Comparison of ENCODE assay signal across 1 cellular context in the genomic region with DNA sequence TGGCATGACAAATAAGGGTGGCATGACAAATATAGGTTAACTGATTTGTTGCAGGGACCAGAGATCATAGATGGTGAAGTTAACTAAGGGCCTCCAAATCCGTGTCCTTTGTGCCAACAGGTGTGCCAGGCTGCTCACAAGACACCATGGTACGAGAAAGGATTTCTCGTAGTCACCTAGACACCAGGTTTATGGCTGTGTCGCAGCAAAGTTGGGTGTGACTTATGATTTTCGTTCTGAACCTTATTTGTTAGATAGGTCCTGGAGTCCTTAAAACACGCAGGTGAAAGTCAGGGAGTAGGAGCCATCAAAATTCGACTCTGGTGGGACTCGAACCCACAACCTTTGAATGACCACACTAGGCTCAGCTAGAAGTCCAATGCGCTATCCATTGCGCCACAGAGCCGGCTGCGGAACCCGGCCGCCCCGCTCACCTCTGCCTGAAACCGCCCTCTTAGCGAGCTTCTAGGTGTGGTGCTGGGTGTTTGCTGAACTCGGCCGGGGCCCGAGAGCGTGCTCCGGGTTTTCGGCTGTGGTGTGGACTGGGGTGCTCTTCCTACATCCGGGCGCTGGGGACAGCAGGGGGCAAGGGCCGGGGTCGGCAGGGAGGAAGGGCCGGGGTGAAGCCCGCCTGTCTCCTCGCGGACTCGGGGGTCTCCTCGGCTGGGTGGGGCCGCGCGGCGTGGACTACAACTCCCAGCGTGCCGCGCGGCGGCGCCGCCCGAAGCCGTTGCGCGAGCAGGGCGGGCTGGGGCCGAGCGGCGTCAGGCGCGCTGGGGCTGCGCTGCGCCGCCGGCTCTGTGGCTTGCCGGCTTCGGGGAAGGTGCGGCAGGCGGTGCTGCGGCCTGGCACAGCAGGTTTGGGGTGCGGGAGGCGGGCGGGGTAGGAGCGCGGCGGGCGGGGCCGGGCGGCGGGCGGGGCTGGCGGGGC.
TF ChIP-seq lines count a peak whose summit lies in the region.

TSS of gene SLC27A4 (plus strand) at position 767 of the 930 bp plus-strand sequence. CDS start 2,606 bp downstream, outside the sequence.

TF ChIP-seq in K562, 482 proteins besides CTCF, POLR2A, EP300 and RAD21 (continued from another document and continues in another):
- peak; percentile 94 for TF ChIP-seq VEZF1 (CRISPR knock-in tag; IDR thresholded peaks at IDR 0.05)
- TF ChIP-seq ZNF263 (CRISPR knock-in tag; IDR thresholded peaks at IDR 0.05; ENCODE audit: borderline replicate concordance), result no peak
- peak; percentile 42 to 88; a peak in 3 of 4 replicates for TF ChIP-seq SIN3A (IDR thresholded peaks at IDR 0.05; ENCODE audit: borderline replicate concordance in 2 of 2, control insufficient read depth in 1 of 2, low read depth in 2 of 2, low read length in 2 of 2)
- TF ChIP-seq ZBTB43 (CRISPR knock-in tag; IDR thresholded peaks at IDR 0.05), result no peak; the same call in 1 of the 2 replicates
- no peak for TF ChIP-seq NCOA2 (IDR thresholded peaks at IDR 0.05; ENCODE audit: partially characterized antibody in 2 of 2)
- no peak for TF ChIP-seq SNRNP70 (optimal IDR thresholded peaks at IDR 0.05; ENCODE audit: low read depth, low read length)
- peak; percentile 100 for TF ChIP-seq CXXC5 (CRISPR knock-in tag; IDR thresholded peaks at IDR 0.05)
- no peak for TF ChIP-seq RBM34 (IDR thresholded peaks at IDR 0.05; ENCODE audit: borderline replicate concordance, insufficient read depth, low read length)
- peak; percentile 99 for TF ChIP-seq HCFC1 (IDR thresholded peaks at IDR 0.05; ENCODE audit: low read depth, low read length)
- TF ChIP-seq, protein P1, sequence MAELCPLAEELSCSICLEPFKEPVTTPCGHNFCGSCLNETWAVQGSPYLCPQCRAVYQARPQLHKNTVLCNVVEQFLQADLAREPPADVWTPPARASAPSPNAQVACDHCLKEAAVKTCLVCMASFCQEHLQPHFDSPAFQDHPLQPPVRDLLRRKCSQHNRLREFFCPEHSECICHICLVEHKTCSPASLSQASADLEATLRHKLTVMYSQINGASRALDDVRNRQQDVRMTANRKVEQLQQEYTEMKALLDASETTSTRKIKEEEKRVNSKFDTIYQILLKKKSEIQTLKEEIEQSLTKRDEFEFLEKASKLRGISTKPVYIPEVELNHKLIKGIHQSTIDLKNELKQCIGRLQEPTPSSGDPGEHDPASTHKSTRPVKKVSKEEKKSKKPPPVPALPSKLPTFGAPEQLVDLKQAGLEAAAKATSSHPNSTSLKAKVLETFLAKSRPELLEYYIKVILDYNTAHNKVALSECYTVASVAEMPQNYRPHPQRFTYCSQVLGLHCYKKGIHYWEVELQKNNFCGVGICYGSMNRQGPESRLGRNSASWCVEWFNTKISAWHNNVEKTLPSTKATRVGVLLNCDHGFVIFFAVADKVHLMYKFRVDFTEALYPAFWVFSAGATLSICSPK (IDR thresholded peaks at IDR 0.05; ENCODE audit: borderline replicate concordance), result no peak
- 0 out of 2 replicates have a peak, but pooled peaks have one; percentile 79 for TF ChIP-seq ERF (CRISPR knock-in tag; IDR thresholded peaks at IDR 0.05)
- no peak for TF ChIP-seq HMG20B (CRISPR knock-in tag; IDR thresholded peaks at IDR 0.05)
- TF ChIP-seq, protein P2, sequence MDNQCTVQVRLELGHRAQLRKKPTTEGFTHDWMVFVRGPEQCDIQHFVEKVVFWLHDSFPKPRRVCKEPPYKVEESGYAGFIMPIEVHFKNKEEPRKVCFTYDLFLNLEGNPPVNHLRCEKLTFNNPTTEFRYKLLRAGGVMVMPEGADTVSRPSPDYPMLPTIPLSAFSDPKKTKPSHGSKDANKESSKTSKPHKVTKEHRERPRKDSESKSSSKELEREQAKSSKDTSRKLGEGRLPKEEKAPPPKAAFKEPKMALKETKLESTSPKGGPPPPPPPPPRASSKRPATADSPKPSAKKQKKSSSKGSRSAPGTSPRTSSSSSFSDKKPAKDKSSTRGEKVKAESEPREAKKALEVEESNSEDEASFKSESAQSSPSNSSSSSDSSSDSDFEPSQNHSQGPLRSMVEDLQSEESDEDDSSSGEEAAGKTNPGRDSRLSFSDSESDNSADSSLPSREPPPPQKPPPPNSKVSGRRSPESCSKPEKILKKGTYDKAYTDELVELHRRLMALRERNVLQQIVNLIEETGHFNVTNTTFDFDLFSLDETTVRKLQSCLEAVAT (IDR thresholded peaks at IDR 0.05), result peak in 1 of 2 experiments; percentile 52; a peak in 1 of 4 replicates
- TF ChIP-seq MCM5 (IDR thresholded peaks at IDR 0.05; ENCODE audit: low read depth), result no peak
- TF ChIP-seq ZFPM2 (CRISPR knock-in tag; IDR thresholded peaks at IDR 0.05), result no peak
- TF ChIP-seq ZNF165 (CRISPR knock-in tag; IDR thresholded peaks at IDR 0.05; ENCODE audit: borderline replicate concordance), result no peak
- TF ChIP-seq DACH1 (IDR thresholded peaks at IDR 0.05; ENCODE audit: partially characterized antibody), result no peak
- peak; percentile 51; the same call in 1 of the 2 replicates for TF ChIP-seq ZNF324 (CRISPR knock-in tag; IDR thresholded peaks at IDR 0.05)
- TF ChIP-seq ZNF280B (CRISPR knock-in tag; IDR thresholded peaks at IDR 0.05), result no peak
- no peak for TF ChIP-seq ZNF431 (CRISPR knock-in tag; IDR thresholded peaks at IDR 0.05)
- no peak for TF ChIP-seq ARID1B (IDR thresholded peaks at IDR 0.05)
- TF ChIP-seq, protein P3, sequence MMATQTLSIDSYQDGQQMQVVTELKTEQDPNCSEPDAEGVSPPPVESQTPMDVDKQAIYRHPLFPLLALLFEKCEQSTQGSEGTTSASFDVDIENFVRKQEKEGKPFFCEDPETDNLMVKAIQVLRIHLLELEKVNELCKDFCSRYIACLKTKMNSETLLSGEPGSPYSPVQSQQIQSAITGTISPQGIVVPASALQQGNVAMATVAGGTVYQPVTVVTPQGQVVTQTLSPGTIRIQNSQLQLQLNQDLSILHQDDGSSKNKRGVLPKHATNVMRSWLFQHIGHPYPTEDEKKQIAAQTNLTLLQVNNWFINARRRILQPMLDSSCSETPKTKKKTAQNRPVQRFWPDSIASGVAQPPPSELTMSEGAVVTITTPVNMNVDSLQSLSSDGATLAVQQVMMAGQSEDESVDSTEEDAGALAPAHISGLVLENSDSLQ (IDR thresholded peaks at IDR 0.05), result peak; percentile 42
- TF ChIP-seq, protein P4, sequence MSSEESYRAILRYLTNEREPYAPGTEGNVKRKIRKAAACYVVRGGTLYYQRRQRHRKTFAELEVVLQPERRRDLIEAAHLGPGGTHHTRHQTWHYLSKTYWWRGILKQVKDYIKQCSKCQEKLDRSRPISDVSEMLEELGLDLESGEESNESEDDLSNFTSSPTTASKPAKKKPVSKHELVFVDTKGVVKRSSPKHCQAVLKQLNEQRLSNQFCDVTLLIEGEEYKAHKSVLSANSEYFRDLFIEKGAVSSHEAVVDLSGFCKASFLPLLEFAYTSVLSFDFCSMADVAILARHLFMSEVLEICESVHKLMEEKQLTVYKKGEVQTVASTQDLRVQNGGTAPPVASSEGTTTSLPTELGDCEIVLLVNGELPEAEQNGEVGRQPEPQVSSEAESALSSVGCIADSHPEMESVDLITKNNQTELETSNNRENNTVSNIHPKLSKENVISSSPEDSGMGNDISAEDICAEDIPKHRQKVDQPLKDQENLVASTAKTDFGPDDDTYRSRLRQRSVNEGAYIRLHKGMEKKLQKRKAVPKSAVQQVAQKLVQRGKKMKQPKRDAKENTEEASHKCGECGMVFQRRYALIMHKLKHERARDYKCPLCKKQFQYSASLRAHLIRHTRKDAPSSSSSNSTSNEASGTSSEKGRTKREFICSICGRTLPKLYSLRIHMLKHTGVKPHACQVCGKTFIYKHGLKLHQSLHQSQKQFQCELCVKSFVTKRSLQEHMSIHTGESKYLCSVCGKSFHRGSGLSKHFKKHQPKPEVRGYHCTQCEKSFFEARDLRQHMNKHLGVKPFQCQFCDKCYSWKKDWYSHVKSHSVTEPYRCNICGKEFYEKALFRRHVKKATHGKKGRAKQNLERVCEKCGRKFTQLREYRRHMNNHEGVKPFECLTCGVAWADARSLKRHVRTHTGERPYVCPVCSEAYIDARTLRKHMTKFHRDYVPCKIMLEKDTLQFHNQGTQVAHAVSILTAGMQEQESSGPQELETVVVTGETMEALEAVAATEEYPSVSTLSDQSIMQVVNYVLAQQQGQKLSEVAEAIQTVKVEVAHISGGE (CRISPR knock-in tag; IDR thresholded peaks at IDR 0.05), result 0 out of 6 replicates have a peak, but pooled peaks of 1 of the 3 experiments have one; percentile 19
- peak; percentile 61 for TF ChIP-seq SAP30 (IDR thresholded peaks at IDR 0.05; ENCODE audit: borderline replicate concordance, insufficient read depth, low read depth, low read length, poor library complexity, severe bottlenecking)
- no peak for TF ChIP-seq SMARCA4 (IDR thresholded peaks at IDR 0.05)
- no peak for TF ChIP-seq ZZZ3 (IDR thresholded peaks at IDR 0.05)
- no peak for TF ChIP-seq PTTG1 (tag; IDR thresholded peaks at IDR 0.05; ENCODE audit: low read depth)
- TF ChIP-seq, protein P5, sequence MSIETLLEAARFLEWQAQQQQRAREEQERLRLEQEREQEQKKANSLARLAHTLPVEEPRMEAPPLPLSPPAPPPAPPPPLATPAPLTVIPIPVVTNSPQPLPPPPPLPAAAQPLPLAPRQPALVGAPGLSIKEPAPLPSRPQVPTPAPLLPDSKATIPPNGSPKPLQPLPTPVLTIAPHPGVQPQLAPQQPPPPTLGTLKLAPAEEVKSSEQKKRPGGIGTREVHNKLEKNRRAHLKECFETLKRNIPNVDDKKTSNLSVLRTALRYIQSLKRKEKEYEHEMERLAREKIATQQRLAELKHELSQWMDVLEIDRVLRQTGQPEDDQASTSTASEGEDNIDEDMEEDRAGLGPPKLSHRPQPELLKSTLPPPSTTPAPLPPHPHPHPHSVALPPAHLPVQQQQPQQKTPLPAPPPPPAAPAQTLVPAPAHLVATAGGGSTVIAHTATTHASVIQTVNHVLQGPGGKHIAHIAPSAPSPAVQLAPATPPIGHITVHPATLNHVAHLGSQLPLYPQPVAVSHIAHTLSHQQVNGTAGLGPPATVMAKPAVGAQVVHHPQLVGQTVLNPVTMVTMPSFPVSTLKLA (conservative IDR thresholded peaks at IDR 0.05), result no peak
- peak; percentile 46 for TF ChIP-seq TAF1 (IDR thresholded peaks at IDR 0.05; ENCODE audit: control insufficient read depth, extremely low read depth, insufficient read depth, low read length, severe bottlenecking)
- TF ChIP-seq, protein P6, sequence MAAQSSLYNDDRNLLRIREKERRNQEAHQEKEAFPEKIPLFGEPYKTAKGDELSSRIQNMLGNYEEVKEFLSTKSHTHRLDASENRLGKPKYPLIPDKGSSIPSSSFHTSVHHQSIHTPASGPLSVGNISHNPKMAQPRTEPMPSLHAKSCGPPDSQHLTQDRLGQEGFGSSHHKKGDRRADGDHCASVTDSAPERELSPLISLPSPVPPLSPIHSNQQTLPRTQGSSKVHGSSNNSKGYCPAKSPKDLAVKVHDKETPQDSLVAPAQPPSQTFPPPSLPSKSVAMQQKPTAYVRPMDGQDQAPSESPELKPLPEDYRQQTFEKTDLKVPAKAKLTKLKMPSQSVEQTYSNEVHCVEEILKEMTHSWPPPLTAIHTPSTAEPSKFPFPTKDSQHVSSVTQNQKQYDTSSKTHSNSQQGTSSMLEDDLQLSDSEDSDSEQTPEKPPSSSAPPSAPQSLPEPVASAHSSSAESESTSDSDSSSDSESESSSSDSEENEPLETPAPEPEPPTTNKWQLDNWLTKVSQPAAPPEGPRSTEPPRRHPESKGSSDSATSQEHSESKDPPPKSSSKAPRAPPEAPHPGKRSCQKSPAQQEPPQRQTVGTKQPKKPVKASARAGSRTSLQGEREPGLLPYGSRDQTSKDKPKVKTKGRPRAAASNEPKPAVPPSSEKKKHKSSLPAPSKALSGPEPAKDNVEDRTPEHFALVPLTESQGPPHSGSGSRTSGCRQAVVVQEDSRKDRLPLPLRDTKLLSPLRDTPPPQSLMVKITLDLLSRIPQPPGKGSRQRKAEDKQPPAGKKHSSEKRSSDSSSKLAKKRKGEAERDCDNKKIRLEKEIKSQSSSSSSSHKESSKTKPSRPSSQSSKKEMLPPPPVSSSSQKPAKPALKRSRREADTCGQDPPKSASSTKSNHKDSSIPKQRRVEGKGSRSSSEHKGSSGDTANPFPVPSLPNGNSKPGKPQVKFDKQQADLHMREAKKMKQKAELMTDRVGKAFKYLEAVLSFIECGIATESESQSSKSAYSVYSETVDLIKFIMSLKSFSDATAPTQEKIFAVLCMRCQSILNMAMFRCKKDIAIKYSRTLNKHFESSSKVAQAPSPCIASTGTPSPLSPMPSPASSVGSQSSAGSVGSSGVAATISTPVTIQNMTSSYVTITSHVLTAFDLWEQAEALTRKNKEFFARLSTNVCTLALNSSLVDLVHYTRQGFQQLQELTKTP (IDR thresholded peaks at IDR 0.05; ENCODE audit: low read depth in 1 of 2, partially characterized antibody in 2 of 2), result peak in 1 of 2 experiments; percentile 88
- peak; percentile 39 for TF ChIP-seq SMAD1 (IDR thresholded peaks at IDR 0.05; ENCODE audit: low read depth, low read length, partially characterized antibody)
- no peak for TF ChIP-seq GATAD2B (IDR thresholded peaks at IDR 0.05; ENCODE audit: borderline replicate concordance)
- no peak for TF ChIP-seq C11orf30 (IDR thresholded peaks at IDR 0.05; ENCODE audit: low read depth)
- 0 out of 4 replicates have a peak, but pooled peaks of 1 of the 2 experiments have one; percentile 24 for TF ChIP-seq TRIM24 (IDR thresholded peaks at IDR 0.05)
- TF ChIP-seq NR2C1 (IDR thresholded peaks at IDR 0.05), result no peak
- peak; percentile 72; the same call in 1 of the 2 replicates for TF ChIP-seq NR2C1 (tag; IDR thresholded peaks at IDR 0.05)
- peak; percentile 80; the same call in 1 of the 2 replicates for TF ChIP-seq SRSF1 (IDR thresholded peaks at IDR 0.05; ENCODE audit: low read depth, low read length)
